In the genomic region with DNA sequence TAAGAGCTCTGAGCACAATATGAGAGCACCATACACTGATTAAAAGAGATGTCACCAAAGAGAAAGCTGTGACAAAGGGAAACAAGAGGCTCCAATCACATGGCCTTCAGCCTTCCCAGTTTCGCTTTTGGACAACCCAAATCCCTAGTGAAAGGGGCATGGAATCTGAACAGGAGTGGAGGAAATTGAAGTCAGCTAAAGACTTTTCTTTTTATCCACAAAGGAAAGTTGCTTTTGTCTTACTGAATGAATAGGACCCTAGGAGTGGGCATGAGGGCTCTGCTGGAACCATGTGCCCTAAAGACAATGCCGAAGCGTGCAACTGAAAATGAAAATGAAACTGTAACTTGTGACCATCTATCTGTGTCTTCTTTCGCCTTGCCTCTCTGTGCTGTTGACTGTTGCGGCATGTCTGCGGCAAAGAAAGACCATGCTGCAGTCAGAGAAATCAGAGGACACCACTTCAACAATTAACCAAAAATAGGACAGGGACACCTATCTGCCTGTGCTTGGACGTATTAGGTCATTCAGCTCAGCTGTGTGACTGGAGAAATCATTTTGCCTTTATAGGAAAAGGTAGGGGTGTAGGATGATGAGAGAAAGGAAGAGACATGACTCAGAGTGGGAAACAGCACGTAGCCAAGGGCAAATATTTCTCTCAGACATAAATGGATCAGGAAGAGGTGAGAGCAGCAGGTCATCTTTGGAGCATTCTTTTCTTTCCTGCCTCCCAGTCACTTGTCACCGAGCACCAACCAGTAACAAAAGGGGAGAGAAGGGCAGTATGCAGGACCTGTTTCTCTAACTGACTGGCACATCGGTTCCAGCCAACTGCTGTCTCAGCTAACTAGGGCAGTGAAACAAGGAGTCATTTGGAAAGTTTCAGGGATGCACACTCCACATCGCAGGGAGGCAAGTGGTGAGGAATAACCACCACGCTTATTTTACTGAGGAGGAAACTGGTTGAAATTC, we compare ENCODE assay signal across 8 cellular contexts. TPM values are rescaled to one million over a fixed set of nuclear protein-coding genes. Genes with fewer than 3 reads are reported as not detected.
DNase-seq lines count a peak whose midpoint lies in the region; ATAC-seq and TF ChIP-seq lines count a peak whose summit lies in the region.

No MANE protein-coding gene starts in this region.

- no peaks in the 10 kb centered on the region for H3K36me3 ChIP-seq in right lobe of liver
- H3K36me3 ChIP-seq in upper lobe of right lung: peaks cover 10% of the 10 kb centered on the region

- no peaks in the 10 kb centered on the region for H3K9me3 ChIP-seq in right lobe of liver
- H3K9me3 ChIP-seq in upper lobe of right lung: no peaks in the 10 kb centered on the region

- intact Hi-C loops in right lobe of liver (cut with DNase I) (no loop called here), upper lobe of right lung (cut with DNase I) (no loop called here)

- WGBS in right lobe of liver (ENCODE audit: insufficient coverage, low coverage, low lambda C conversion rate, missing lambda C conversion rate): 16% methylated on average over 11 of the region's 12 CpGs

- in situ Hi-C loops in GM13976 (cut with MboI; ENCODE audit: low sequenced_read_pairs, unreplicated experiment) (no loop called here), astrocyte of the spinal cord (cut with HindIII; ENCODE audit: low sequenced_read_pairs) (no loop called here)

- H3K27me3 ChIP-seq in right lobe of liver (no peaks in the 10 kb centered on the region), upper lobe of right lung (no peaks in the 10 kb centered on the region)

- no peak for TF ChIP-seq POLR2A in right lobe of liver (IDR thresholded peaks at IDR 0.05)

- TF ChIP-seq CTCF in GM13976 (IDR thresholded peaks at IDR 0.05; ENCODE audit: borderline replicate concordance, control extremely low read depth, extremely low read depth, insufficient read depth, missing control alignments) (no peak), astrocyte of the spinal cord (IDR thresholded peaks at IDR 0.05; ENCODE audit: low read depth, low read length) (no peak), right lobe of liver (IDR thresholded peaks at IDR 0.05) (no peak), upper lobe of right lung (IDR thresholded peaks at IDR 0.05) (no peak)

- ATAC-seq in HG02763 (IDR thresholded peaks at IDR 0.05; ENCODE audit: unreplicated experiment): peak; percentile 99
- ATAC-seq in right lobe of liver: peak; percentile 88 to 94 (median 92)
- peak; percentile 62 for ATAC-seq in upper lobe of right lung

- H3K4me1 ChIP-seq in right lobe of liver (peaks cover 0 to 7% (median 0%) of the 10 kb centered on the region in 4 donors), upper lobe of right lung (peaks cover 5% of the 10 kb centered on the region)

- peak overlapping the region; percentile 68 to 95 (median 88) for H3K27ac ChIP-seq in right lobe of liver
- H3K27ac ChIP-seq in upper lobe of right lung: peak overlapping the region; percentile 72

- DNase-seq in A172 (ENCODE audit: low spot score) (peak; percentile 95), GM13976 (ENCODE audit: low spot score) (peak; percentile 60), NCI-H2029 treated with DMSO at 0.1 percent for 48 hours (lab: John Stamatoyannopoulos, UW) (peak; percentile 74), astrocyte of the spinal cord (ENCODE audit: low read depth, low spot score) (peak; percentile 67), right lobe of liver (peak in 2 of 3 donors; percentile 29 to 53), upper lobe of right lung (no peak), GF-D8 (lab: John Stamatoyannopoulos, UW) (no peak)

- H3K4me3 ChIP-seq in astrocyte of the spinal cord (ENCODE audit: low read depth, low read length) (no peak overlapping the region), right lobe of liver (peak overlapping the region; percentile 36 to 51 (median 42)), upper lobe of right lung (peak overlapping the region; percentile 50)

RNA-seq across cellular contexts. Expression of gene CAV2, which starts 12.3 kb away (rescaled TPM):
- total RNA-seq in A172 (2014; rRNA removed; shearing (Covaris generic)): 139 and 158 TPM in 2 replicates
- total RNA-seq in right lobe of liver (10 to 100 TPM; 12.5 to 51.0 (median 36.0) TPM), upper lobe of right lung (192 TPM)

RNA-seq across cellular contexts. Expression of gene CAV1, which starts 13.0 kb away (rescaled TPM):
- 177 and 219 TPM in 2 replicates for total RNA-seq in A172 (2014; rRNA removed; shearing (Covaris generic))
- total RNA-seq in right lobe of liver: 10 to 100 TPM in 2 of 6 experiments, 1 to 10 TPM in 4; 3.8 to 19.8 (median 9.0) TPM
- 695 TPM for total RNA-seq in upper lobe of right lung

Comparison
In these comparisons a context has a peak if more than half of its experiments do, and no peak if none do; other contexts are left out.
1. DNase-seq: peak in A172 (single experiment), GM13976 (single experiment), NCI-H2029 treated with DMSO at 0.1 percent for 48 hours (single experiment), astrocyte of the spinal cord (single experiment) and right lobe of liver (2 of 3); none in upper lobe of right lung (single experiment) and GF-D8 (single experiment).
2. Peak in every context shown above with its lines, with median percentiles within 50 percentile points of each other: ATAC-seq.